Comparison of ENCODE assay signal across 9 cellular contexts in genomic region chr1:11838349-11839272, GRCh38. TPM values are rescaled to one million over a fixed set of nuclear protein-coding genes. Genes with fewer than 3 reads are reported as not detected.
A peak's percentile ranks its signal among the peaks of the same experiment; 100 is the strongest.
DNase-seq lines count a peak whose midpoint lies in the region; ATAC-seq, FAIRE-seq and TF ChIP-seq lines count a peak whose summit lies in the region.
"Had no signal": no experiment of that assay in that cellular context is flagged by ENCODE, and none has a peak within 500 bp of the region (broad histone marks: within the 10 kb centered on the region; RNA-seq: fewer than 3 reads in every experiment).

No MANE protein-coding gene starts in this region.

- H3K9me3 ChIP-seq in A549 = no peaks in the 10 kb centered on the region

- no peaks in the 10 kb centered on the region for H3K4me1 ChIP-seq in A549

- DNase-seq in A549 (ENCODE audit: low read depth in 1 of 2, low spot score in 1 of 2) (peak; percentile 49 to 83), GM13977 (ENCODE audit: low spot score) (peak; percentile 92), NCI-H2196 treated with DMSO at 0.1 percent for 48 hours (lab: John Stamatoyannopoulos, UW; ENCODE audit: unreplicated experiment) (peak; percentile 39), cardiac fibroblast (ENCODE audit: low read depth in 2 of 2) (peak; percentile 63 to 69), kidney epithelial cell (ENCODE audit: low read depth) (no peak)
- peak; percentile 74 for DNase-seq in activated CD4-positive, CD25-positive, alpha-beta regulatory T cell treated with anti-CD3 and anti-CD28 coated beads, Interleukin-2, amount 50 U/mL, for 72 hours
- DNase-seq in stimulated activated CD4-positive, alpha-beta T cell treated with anti-CD3 and anti-CD28 coated beads, Interleukin-2, amount 100 ng/mL, for 24 hours = peak; percentile 76 to 78

- no peak overlapping the region for H3K4me2 ChIP-seq in A549

- TF ChIP-seq POLR2A in A549 (IDR thresholded peaks at IDR 0.05; ENCODE audit: low read length) = no peak

- H3K36me3 ChIP-seq in kidney epithelial cell (ENCODE audit: control insufficient read depth, insufficient read depth, low read length) = peaks cover 6% of the 10 kb centered on the region

- TF ChIP-seq CTCF in A549 (IDR thresholded peaks at IDR 0.05) (peak; percentile 79), GM13977 (IDR thresholded peaks at IDR 0.05; ENCODE audit: extremely low read depth, insufficient read depth, missing control alignments) (peak; percentile 99), cardiac fibroblast (IDR thresholded peaks at IDR 0.05; ENCODE audit: low read depth, low read length) (peak; percentile 98), kidney epithelial cell (IDR thresholded peaks at IDR 0.05; ENCODE audit: insufficient read depth, low read length, poor library complexity, severe bottlenecking) (peak; percentile 100)

- no peak overlapping the region for H3K27ac ChIP-seq in A549

- in situ Hi-C loops in GM13977 (cut with MboI; ENCODE audit: low pct_unique_long_range_greater_than_20kb, low sequenced_read_pairs, unreplicated experiment) = no loop called here

- ATAC-seq in A549 (peak; percentile 84 to 96), HG03378 (IDR thresholded peaks at IDR 0.05; ENCODE audit: unreplicated experiment) (no peak)

- TF ChIP-seq EP300 in A549 (IDR thresholded peaks at IDR 0.05) = no peak

- TF ChIP-seq RAD21 in A549 (conservative IDR thresholded peaks at IDR 0.05 in 1 of 2, IDR thresholded peaks at IDR 0.05 in 1 of 2) = peak; percentile 81 to 86

- 62% methylated on average over 35 of the region's 40 CpGs for WGBS in A549 (ENCODE audit: missing lambda C conversion rate)

- POLR2A ChIA-PET in A549 (lab: Yijun Ruan, JAX) = interaction anchor here (1.0 kb wide), 2 partner anchors 69 to 71 kb away, joined by 6 to 16 read pairs; no protein-coding TSS in a partner anchor

- H3K27me3 ChIP-seq in kidney epithelial cell (ENCODE audit: control insufficient read depth, insufficient read depth, low read length) = no peaks in the 10 kb centered on the region

- CTCF ChIA-PET in A549 (lab: Yijun Ruan, JAX) = interaction anchor here (0.6 to 5.6 kb wide), 32 partner anchors 9 to 584 kb away, joined by 3 to 48 read pairs (median 5); partner anchors contain the start of genes CLCN6, MFN2, MTHFR and NPPA

- FAIRE-seq in A549 (lab: Jason Lieb, UNC) = no peak

- H3K4me3 ChIP-seq in A549 (no peak overlapping the region), cardiac fibroblast (replicated peaks in 1 of 2; ENCODE audit: low read depth in 2 of 2, low read length in 2 of 2) (no peak overlapping the region), kidney epithelial cell (ENCODE audit: low read depth, low read length) (no peak overlapping the region)

TF ChIP-seq in A549, 52 proteins besides CTCF, POLR2A, EP300 and RAD21:
- no peak for TF ChIP-seq CEBPB (IDR thresholded peaks at IDR 0.05)
- no peak for TF ChIP-seq POLR2AphosphoS2 (conservative IDR thresholded peaks at IDR 0.05; ENCODE audit: low read length)
- TF ChIP-seq MAZ (IDR thresholded peaks at IDR 0.05; ENCODE audit: borderline replicate concordance, low read depth, low read length) = no peak
- no peak for TF ChIP-seq HDAC2 (IDR thresholded peaks at IDR 0.05)
- TF ChIP-seq SMC3 (IDR thresholded peaks at IDR 0.05) = peak; percentile 73
- no peak for TF ChIP-seq ESRRA (IDR thresholded peaks at IDR 0.05; ENCODE audit: borderline replicate concordance, low read length)
- no peak for TF ChIP-seq PBX3 (IDR thresholded peaks at IDR 0.05)
TF ChIP-seq in A549: peak in this region for 1.

RNA-seq across cellular contexts. Expression of gene NPPA, which starts 9.0 kb away (rescaled TPM):
- polyA plus RNA-seq in A549 (2011; rRNA removed) (not detected in 2 replicates), A549 (2017; fragmentation: RNase III; extraction: RNeasy Plus Mini Kit Qiagen cat#74134 plus additional on column Dnase treatment) (not detected in 3 replicates)
- polyA plus RNA-seq in A549 (2012; cell fraction: cytosol; rRNA removed) = not detected in 2 replicates
- polyA plus RNA-seq in A549 (2012; cell fraction: nucleus; rRNA removed) = not detected in 2 replicates
- polyA minus RNA-seq in A549 (2011; rRNA and poly(A)+ RNA removed) = not detected in 2 replicates
- not detected in 2 replicates for total RNA-seq in kidney epithelial cell
- total RNA-seq: pulmonary artery endothelial cell had no signal

RNA-seq across cellular contexts. Expression of gene NPPB, which starts 20.1 kb away (rescaled TPM):
- not detected in 2 replicates for polyA plus RNA-seq in A549 (2011; rRNA removed)
- 0.11 and 0.35 TPM in 2 replicates for polyA plus RNA-seq in A549 (2012; cell fraction: cytosol; rRNA removed)
- polyA plus RNA-seq in A549 (2012; cell fraction: nucleus; rRNA removed) = 0.22 and 0.29 TPM in 2 replicates
- 0.18 to 0.20 TPM in 2 of 3 replicates, not detected in the other for polyA plus RNA-seq in A549 (2017; fragmentation: RNase III; extraction: RNeasy Plus Mini Kit Qiagen cat#74134 plus additional on column Dnase treatment)
- polyA minus RNA-seq in A549 (2011; rRNA and poly(A)+ RNA removed) = not detected in 2 replicates
- total RNA-seq in kidney epithelial cell = 2.5 and 5.4 TPM in 2 replicates
- total RNA-seq: pulmonary artery endothelial cell had no signal

RNA-seq across cellular contexts. Expression of gene CLCN6, which starts 32.6 kb away (rescaled TPM):
- 5.7 and 8.2 TPM in 2 replicates for polyA plus RNA-seq in A549 (2011; rRNA removed)
- 3.3 and 4.1 TPM in 2 replicates for polyA plus RNA-seq in A549 (2012; cell fraction: cytosol; rRNA removed)
- 16.1 and 19.6 TPM in 2 replicates for polyA plus RNA-seq in A549 (2012; cell fraction: nucleus; rRNA removed)
- polyA plus RNA-seq in A549 (2017; fragmentation: RNase III; extraction: RNeasy Plus Mini Kit Qiagen cat#74134 plus additional on column Dnase treatment) = 6.1 to 9.0 TPM (median 8.9 TPM) in 3 replicates
- 6.0 and 7.6 TPM in 2 replicates for polyA minus RNA-seq in A549 (2011; rRNA and poly(A)+ RNA removed)
- 17.6 and 17.7 TPM in 2 replicates for total RNA-seq in kidney epithelial cell

RNA-seq across cellular contexts. Expression of gene MTHFR, which starts 32.8 kb away (rescaled TPM):
- polyA plus RNA-seq in A549 (2011; rRNA removed) = 4.5 and 5.0 TPM in 2 replicates
- 2.9 and 3.6 TPM in 2 replicates for polyA plus RNA-seq in A549 (2012; cell fraction: cytosol; rRNA removed)
- polyA plus RNA-seq in A549 (2012; cell fraction: nucleus; rRNA removed) = 7.7 and 8.1 TPM in 2 replicates
- polyA plus RNA-seq in A549 (2017; fragmentation: RNase III; extraction: RNeasy Plus Mini Kit Qiagen cat#74134 plus additional on column Dnase treatment) = 4.1 to 5.3 TPM (median 5.2 TPM) in 3 replicates
- polyA minus RNA-seq in A549 (2011; rRNA and poly(A)+ RNA removed) = 10.9 and 12.7 TPM in 2 replicates
- total RNA-seq in kidney epithelial cell = 23.1 and 26.6 TPM in 2 replicates
